Comparison of ENCODE assay signal across 28 cellular contexts in the genomic region with DNA sequence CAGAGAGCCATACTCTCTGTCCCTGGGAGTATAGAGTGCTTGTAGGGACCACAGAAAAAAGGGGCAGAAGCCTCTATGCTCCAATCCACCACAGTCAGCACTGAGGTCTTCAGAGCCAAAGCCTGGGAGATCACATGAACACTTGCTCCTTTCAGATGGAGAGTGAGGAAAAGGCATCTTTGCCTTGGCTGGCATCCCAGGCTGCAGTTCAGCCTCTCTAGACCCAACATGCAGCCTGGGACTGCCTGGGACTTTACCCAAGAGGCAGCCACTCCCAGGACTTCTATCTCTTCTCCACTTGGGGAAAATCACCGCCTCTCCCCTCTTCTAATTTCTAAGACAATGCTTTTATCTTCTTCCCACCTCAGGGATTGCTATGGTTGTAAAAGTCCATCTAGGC.
"Had no signal": no experiment of that assay in that cellular context is flagged by ENCODE, and none has a peak within 500 bp of the region (broad histone marks: within the 10 kb centered on the region; RNA-seq: fewer than 3 reads in every experiment).

No MANE protein-coding gene starts in this region.

- FAIRE-seq: islet of Langerhans, kidney, pancreas, urothelium cell line had no signal

- H3K4me3 Mint-ChIP-seq: immature natural killer cell; naive thymus-derived CD8-positive, alpha-beta T cell; nephron; neural crest cell; stimulated activated naive CD8-positive, alpha-beta T cell treated with anti-CD3 and anti-CD28 coated beads, Interleukin-15, Interleukin-2, amounts not matched to agents 100 ng/mL and 50 ng/mL, for 24 hours had no signal

- H3K4me3 ChIP-seq: heart left ventricle, lower lobe of right lung, pancreas, prostate gland, skin epidermis, testis, thyroid gland, transverse colon, upper lobe of left lung had no signal

- DNase-seq: heart left ventricle; immature natural killer cell; kidney; lower lobe of right lung; mammary epithelial cell; mesenchymal stem cell; naive thymus-derived CD8-positive, alpha-beta T cell; pancreas; posterior cingulate gyrus; retina; stimulated activated CD4-positive, alpha-beta T cell treated with anti-CD3 and anti-CD28 coated beads, Interleukin-12 subunit alpha, Interleukin-12 subunit beta, amount 100 ng/mL, for 4 hours; stimulated activated CD4-positive, alpha-beta T cell treated with anti-CD3 and anti-CD28 coated beads, Interleukin-15, amount 100 ng/mL, for 24 hours; stimulated activated CD4-positive, alpha-beta T cell treated with anti-CD3 and anti-CD28 coated beads, Interleukin-2, amount 100 ng/mL, for 24 hours; stimulated activated CD4-positive, alpha-beta T cell treated with anti-CD3 and anti-CD28 coated beads, Interleukin-4, amount 100 ng/mL, for 1 hour; stimulated activated naive CD4-positive, alpha-beta T cell; testis; thyroid gland; transverse colon; upper lobe of left lung had no signal

- H3K9me3 Mint-ChIP-seq: immature natural killer cell; naive thymus-derived CD8-positive, alpha-beta T cell; neural crest cell; stimulated activated naive CD8-positive, alpha-beta T cell treated with anti-CD3 and anti-CD28 coated beads, Interleukin-15, Interleukin-2, amounts not matched to agents 100 ng/mL and 50 ng/mL, for 24 hours had no signal

- H3K36me3 ChIP-seq: heart left ventricle, lower lobe of right lung, pancreas, prostate gland, thyroid gland, transverse colon, upper lobe of left lung had no signal

- ATAC-seq: lower lobe of right lung; naive thymus-derived CD8-positive, alpha-beta T cell; pancreas; right cardiac atrium; sciatic nerve had no signal

- H3K27ac Mint-ChIP-seq: immature natural killer cell; naive thymus-derived CD8-positive, alpha-beta T cell; nephron; stimulated activated naive CD8-positive, alpha-beta T cell treated with anti-CD3 and anti-CD28 coated beads, Interleukin-15, Interleukin-2, amounts not matched to agents 100 ng/mL and 50 ng/mL, for 24 hours had no signal

- H3K4me1 Mint-ChIP-seq: immature natural killer cell, nephron, neural crest cell had no signal

- H3K27me3 ChIP-seq: heart left ventricle, pancreas, testis, thyroid gland, transverse colon, upper lobe of left lung had no signal

- H3K9me3 ChIP-seq: heart left ventricle, lower lobe of right lung, pancreas, prostate gland, testis, thyroid gland, transverse colon, upper lobe of left lung had no signal

- H3K27ac ChIP-seq: heart left ventricle, lower lobe of right lung, pancreas, prostate gland, skin epidermis, testis, thyroid gland, transverse colon, upper lobe of left lung had no signal

- H3K4me1 ChIP-seq: heart left ventricle, lower lobe of right lung, pancreas, prostate gland, testis, thyroid gland, upper lobe of left lung had no signal

- H3K27me3 Mint-ChIP-seq: stimulated activated naive CD8-positive, alpha-beta T cell treated with anti-CD3 and anti-CD28 coated beads, Interleukin-15, Interleukin-2, amounts not matched to agents 100 ng/mL and 50 ng/mL, for 24 hours had no signal
